ENCODE assay signal across 13 cellular contexts in the genomic region with DNA sequence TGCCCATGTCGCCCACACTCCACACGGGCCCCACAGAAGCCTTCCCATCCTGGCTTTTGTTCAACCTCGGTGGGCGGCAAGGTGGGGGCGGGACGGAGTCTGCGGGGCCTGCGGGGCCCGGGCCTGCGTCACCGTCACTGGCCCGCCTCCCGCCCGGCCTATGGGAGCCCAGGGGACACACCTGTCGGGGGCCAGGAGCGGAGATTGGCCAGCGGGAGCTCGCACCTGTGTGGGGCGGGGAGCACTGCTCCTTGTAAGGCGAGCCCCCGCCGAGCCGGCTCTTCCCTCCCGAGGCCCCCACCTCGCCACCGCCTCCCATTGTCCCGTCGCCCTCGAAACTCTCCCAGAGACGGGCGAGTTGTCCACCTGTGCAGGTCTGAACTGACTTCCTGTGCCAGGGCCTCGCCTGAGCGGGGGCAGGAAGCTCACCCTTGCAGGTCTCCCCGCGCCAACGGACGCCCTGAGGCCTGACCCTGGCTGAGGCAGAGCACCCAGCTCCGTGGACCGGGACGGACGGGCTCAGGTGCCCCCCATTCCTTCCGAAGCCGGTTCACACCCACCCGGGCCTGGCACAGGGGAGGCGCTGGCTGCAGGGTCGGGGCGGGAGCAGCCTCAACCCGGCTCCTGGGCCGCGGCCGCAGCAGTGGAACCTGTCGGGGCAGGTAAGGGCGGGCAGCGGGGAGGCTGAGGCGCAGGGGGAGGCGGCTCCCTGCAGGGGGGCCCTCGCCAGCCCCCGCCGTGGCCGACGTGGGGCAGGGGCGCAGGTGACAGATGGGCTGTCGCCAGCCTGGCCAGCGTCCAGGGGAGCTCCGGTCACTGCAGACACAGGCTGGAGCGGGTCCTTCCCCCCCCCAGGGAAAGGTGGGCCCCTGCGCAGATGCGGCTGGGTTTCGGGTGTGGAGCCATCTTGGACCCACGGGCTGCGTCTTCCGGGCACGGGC. TPM values are rescaled to one million over a fixed set of nuclear protein-coding genes. Genes with fewer than 3 reads are reported as not detected.
DNase-seq lines count a peak whose midpoint lies in the region; ATAC-seq and TF ChIP-seq lines count a peak whose summit lies in the region.
"Had no signal": no experiment of that assay in that cellular context is flagged by ENCODE, and none has a peak within 500 bp of the region (broad histone marks: within the 10 kb centered on the region; RNA-seq: fewer than 3 reads in every experiment).

No MANE protein-coding gene starts in this region.

- ATAC-seq in upper lobe of left lung (ENCODE audit: low FRiP score in 2 of 2) (peak; percentile 46 to 86), HG02571 (IDR thresholded peaks at IDR 0.05; ENCODE audit: unreplicated experiment) (no peak)
- ATAC-seq: heart right ventricle had no signal

- H3K4me1 ChIP-seq in Peyer's patch: peaks cover 0 to 63% (median 9%) of the 10 kb centered on the region in 4 donors
- H3K4me1 ChIP-seq in upper lobe of left lung: peaks cover 10 to 32% (median 24%) of the 10 kb centered on the region in 4 donors
- peaks cover 6 to 33% (median 11%) of the 10 kb centered on the region in 6 donors for H3K4me1 ChIP-seq in spleen

- no peak for TF ChIP-seq EP300 in upper lobe of left lung (IDR thresholded peaks at IDR 0.05)

- peak overlapping the region in 3 of 4 donors; percentile 81 to 96 (median 94) for H3K27ac ChIP-seq in Peyer's patch
- peak overlapping the region; percentile 69 to 89 (median 81) for H3K27ac ChIP-seq in upper lobe of left lung
- no peak overlapping the region for H3K27ac ChIP-seq in spleen
- H3K27ac ChIP-seq: heart right ventricle had no signal

- H3K9me3 ChIP-seq in Peyer's patch (no peaks in the 10 kb centered on the region), upper lobe of left lung (no peaks in the 10 kb centered on the region), spleen (no peaks in the 10 kb centered on the region)
- H3K9me3 ChIP-seq: heart right ventricle had no signal

- H3K27me3 ChIP-seq in Peyer's patch (no peaks in the 10 kb centered on the region), upper lobe of left lung (no peaks in the 10 kb centered on the region), spleen (replicated peaks in 1 of 7) (peaks cover 0 to 65% (median 36%) of the 10 kb centered on the region in 7 donors)

- DNase-seq in NCI-H1436 (lab: John Stamatoyannopoulos, UW): peak; percentile 93
- DNase-seq in Peyer's patch: peak in 2 of 3 donors; percentile 88 to 94
- peak; percentile 91 for DNase-seq in kidney tubule cell (ENCODE audit: low spot score)
- DNase-seq in upper lobe of left lung: peak; percentile 92 to 94
- DNase-seq in spleen: no peak
- no peak for DNase-seq in anterior cingulate cortex (lab: John Stamatoyannopoulos, UW)
- DNase-seq: activated B cell treated with CpG ODN at 0.5 μM for 24 hours; activated effector memory CD4-positive, alpha-beta T cell treated with Interleukin-2 at 50 U/mL for 16 hours; EL; heart right ventricle had no signal

- H3K36me3 ChIP-seq in Peyer's patch (no peaks in the 10 kb centered on the region), upper lobe of left lung (no peaks in the 10 kb centered on the region), spleen (no peaks in the 10 kb centered on the region)
- H3K36me3 ChIP-seq: heart right ventricle had no signal

- TF ChIP-seq CTCF in Peyer's patch (IDR thresholded peaks at IDR 0.05) (no peak), upper lobe of left lung (IDR thresholded peaks at IDR 0.05) (no peak), spleen (IDR thresholded peaks at IDR 0.05 in 8 of 11, conservative IDR thresholded peaks at IDR 0.05 in 3 of 11) (no peak)

- intact Hi-C loops in spleen (cut with DNase I; ENCODE audit: low total_unique reads): no loop called here

- H3K4me3 ChIP-seq in Peyer's patch (peak overlapping the region in 3 of 4 donors; percentile 35 to 73 (median 71)), upper lobe of left lung (peak overlapping the region; percentile 1 to 58 (median 51)), spleen (no peak overlapping the region)
- H3K4me3 ChIP-seq: heart right ventricle had no signal

- 62 to 67% methylated on average over 14 to 57 of the region's 73 CpGs for WGBS in upper lobe of left lung, 2 donors
- WGBS in spleen, 5 donors: 65 to 81% (median 78%) methylated on average over 37 to 73 of the region's 73 CpGs

- TF ChIP-seq POLR2A in Peyer's patch (IDR thresholded peaks at IDR 0.05) (peak; percentile 91 to 94), upper lobe of left lung (IDR thresholded peaks at IDR 0.05) (peak in 3 of 4 donors; percentile 53 to 86 (median 65)), spleen (IDR thresholded peaks at IDR 0.05) (no peak)

RNA-seq across cellular contexts. Expression of a gene that starts 10.8 kb away (rescaled TPM):
- total RNA-seq in Peyer's patch (1 to 10 TPM in 3 of 4 donors, not detected in 1; 1.6 to 3.6 (median 1.8) TPM), upper lobe of left lung (10 to 100 TPM in 2 of 6 donors, 1 to 10 TPM in 3, under 1 TPM in 1; 0.86 to 14.5 (median 5.8) TPM), spleen (under 1 TPM in 2 of 7 donors, not detected in 5; 0.17 to 0.34 TPM)
- polyA plus RNA-seq in spleen: under 1 TPM in 2 of 3 donors, not detected in 1; 0.02 to 0.03 TPM
- total RNA-seq: chondrocyte, osteocyte had no signal

RNA-seq across cellular contexts. Expression of a gene that starts 43.5 kb away (rescaled TPM):
- total RNA-seq in Peyer's patch (10 to 100 TPM in 1 of 4 donors, 1 to 10 TPM in 1, under 1 TPM in 1, not detected in 1; 0.70 to 38.0 (median 3.2) TPM), upper lobe of left lung (1 to 10 TPM in 4 of 6 donors, under 1 TPM in 1, not detected in 1; 0.89 to 3.4 (median 2.1) TPM), spleen (1 to 10 TPM; 5.2 to 9.9 (median 7.5) TPM)
- 10 to 100 TPM in 1 of 3 donors, 1 to 10 TPM in 2; 7.2 to 16.3 (median 9.3) TPM for polyA plus RNA-seq in spleen
- total RNA-seq: chondrocyte, osteocyte had no signal

RNA-seq across cellular contexts. Expression of a gene that starts 47.0 kb away (rescaled TPM):
- total RNA-seq in Peyer's patch (10 to 100 TPM; 14.0 to 32.0 (median 22.7) TPM), upper lobe of left lung (10 to 100 TPM in 5 of 6 donors, 1 to 10 TPM in 1; 5.7 to 34.6 (median 15.2) TPM), spleen (10 to 100 TPM; 12.1 to 22.5 (median 18.7) TPM)
- polyA plus RNA-seq in spleen: 10 to 100 TPM in 2 of 3 donors, 1 to 10 TPM in 1; 8.5 to 25.7 (median 24.1) TPM

RNA-seq across cellular contexts. Expression of a gene that starts 51.1 kb away (rescaled TPM):
- total RNA-seq in Peyer's patch: 1 to 10 TPM in 3 of 4 donors, not detected in 1; 1.6 to 9.1 (median 2.8) TPM
- 10 to 100 TPM in 2 of 6 donors, 1 to 10 TPM in 3, under 1 TPM in 1; 0.46 to 15.4 (median 2.4) TPM for total RNA-seq in upper lobe of left lung
- 10 to 100 TPM in 5 of 7 donors, 1 to 10 TPM in 2; 6.6 to 18.9 (median 12.5) TPM for total RNA-seq in spleen
- 10 to 100 TPM; 14.7 to 23.4 (median 14.7) TPM for polyA plus RNA-seq in spleen
- total RNA-seq: chondrocyte had no signal

Comparison
In these comparisons a context has a peak if more than half of its experiments do, and no peak if none do; other contexts are left out.
1. DNase-seq: peak in NCI-H1436 (single experiment), Peyer's patch (2 of 3), kidney tubule cell (single experiment) and upper lobe of left lung (2 of 2); none in spleen (single experiment) and anterior cingulate cortex (0 of 58).
2. H3K27ac ChIP-seq: peak in Peyer's patch (3 of 4) and upper lobe of left lung (4 of 4); none in spleen (0 of 8).
3. H3K4me3 ChIP-seq: peak in Peyer's patch (3 of 4) and upper lobe of left lung (4 of 4); none in spleen (0 of 8).
4. POLR2A ChIP-seq: peak in Peyer's patch (2 of 2) and upper lobe of left lung (3 of 4); none in spleen (0 of 3).